22 cellular contexts compared by ENCODE assay signal in the genomic region with DNA sequence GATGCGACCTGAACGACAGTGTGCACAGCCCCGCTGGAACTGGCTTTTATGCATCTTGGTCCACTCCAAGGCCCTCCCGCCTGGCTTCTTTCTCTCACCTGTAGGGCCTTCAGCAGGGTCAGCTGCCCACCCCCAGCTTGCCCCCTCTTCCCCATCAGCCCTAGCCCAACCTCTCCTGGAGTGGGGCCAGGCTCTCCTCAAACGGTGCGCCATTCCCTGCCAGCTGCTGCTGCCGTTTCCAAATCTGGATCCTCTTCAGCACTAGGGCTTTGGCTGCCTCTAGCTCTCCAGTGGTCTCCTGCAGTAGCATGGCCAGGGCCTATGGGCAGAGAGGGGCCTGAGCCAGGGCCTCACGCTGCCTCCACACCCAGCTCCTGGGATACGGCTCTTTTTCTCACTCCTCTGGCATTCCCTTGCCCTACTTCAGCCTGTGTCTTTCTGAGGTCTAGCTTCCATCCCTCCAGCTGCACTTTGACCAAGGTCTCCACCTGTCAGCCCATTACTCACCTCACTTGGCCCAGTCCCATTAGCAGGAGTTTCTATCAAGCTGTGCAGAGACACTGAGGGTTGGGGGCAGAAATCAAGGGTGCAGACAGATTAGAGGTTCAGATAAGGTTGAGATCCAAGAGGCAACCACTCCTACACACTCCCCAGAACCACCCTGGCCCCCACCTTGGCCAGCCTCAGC. TPM values are rescaled to one million over a fixed set of nuclear protein-coding genes. Genes with fewer than 3 reads are reported as not detected.
DNase-seq lines count a peak whose midpoint lies in the region; ATAC-seq, FAIRE-seq and TF ChIP-seq lines count a peak whose summit lies in the region.
"Had no signal": no experiment of that assay in that cellular context is flagged by ENCODE, and none has a peak within 500 bp of the region (broad histone marks: within the 10 kb centered on the region; RNA-seq: fewer than 3 reads in every experiment).

No MANE protein-coding gene starts in this region.

- no peak for ATAC-seq in CD4-positive, alpha-beta T cell (ENCODE audit: poor library complexity)
- ATAC-seq in WTC11 = no peak
- no peak for ATAC-seq in naive B cell (ENCODE audit: low read depth in 2 of 2)

- H3K27ac Mint-ChIP-seq in activated CD4-positive, alpha-beta T cell treated with anti-CD3 and anti-CD28 coated beads, Interleukin-2, amount 10 ng/mL, durations not matched to agents 7 days and 5 days = peak overlapping the region; percentile 22
- peak overlapping the region; percentile 74 for H3K27ac Mint-ChIP-seq in CD4-positive, alpha-beta T cell
- H3K27ac Mint-ChIP-seq in WTC11 (peak overlapping the region; percentile 55; the same call in 1 of the 2 replicates), naive B cell (peak overlapping the region in 4 of 6 donors; percentile 21 to 99 (median 58))

- peaks cover 54% of the 10 kb centered on the region for H3K36me3 Mint-ChIP-seq in activated CD4-positive, alpha-beta T cell treated with anti-CD3 and anti-CD28 coated beads, Interleukin-2, amount 10 ng/mL, durations not matched to agents 7 days and 5 days (ENCODE audit: low read depth)
- H3K36me3 Mint-ChIP-seq in CD4-positive, alpha-beta T cell (ENCODE audit: low read depth) = peaks cover 80% of the 10 kb centered on the region
- peaks cover 15% of the 10 kb centered on the region for H3K36me3 Mint-ChIP-seq in WTC11
- H3K36me3 Mint-ChIP-seq in naive B cell = peaks cover 0 to 28% of the 10 kb centered on the region in 2 donors

- DNase-seq in activated CD4-positive, alpha-beta T cell treated with anti-CD3 and anti-CD28 coated beads, Interleukin-2, amount 10 ng/mL, durations not matched to agents 7 days and 5 days = no peak
- DNase-seq in activated CD4-positive, alpha-beta T cell treated with anti-CD3 and anti-CD28 coated beads for 48 hours = no peak
- no peak for DNase-seq in CD4-positive, alpha-beta T cell
- DNase-seq in WTC11 (ENCODE audit: low spot score) = no peak
- no peak for DNase-seq in naive B cell
- no peak for DNase-seq in NAMALWA (ENCODE audit: low spot score)
- DNase-seq in tibial artery = no peak
- DNase-seq in D721Med (ENCODE audit: insufficient read length, low spot score) = no peak
- DNase-seq: activated CD4-positive, alpha-beta T cell treated with anti-CD3 and anti-CD28 coated beads, Interleukin-2, amount 50 U/mL, for 1 hour; foreskin fibroblast; KBM-7; kidney; NCI-H2029; spleen had no signal

- TF ChIP-seq CTCF in CD4-positive, alpha-beta T cell (IDR thresholded peaks at IDR 0.05) = no peak
- TF ChIP-seq CTCF in WTC11 (IDR thresholded peaks at IDR 0.05) (no peak), tibial artery (IDR thresholded peaks at IDR 0.05) (no peak), D721Med (IDR thresholded peaks at IDR 0.05; ENCODE audit: insufficient read depth, missing control alignments) (no peak)

- intact Hi-C loops in CD4-positive, alpha-beta T cell (cut with DNase I, micrococcal nuclease) = no loop called here
- intact Hi-C loops in tibial artery (cut with DNase I; ENCODE audit: low total_unique reads) = no loop called here

- CTCF ChIA-PET in activated CD4-positive, alpha-beta T cell treated with anti-CD3 and anti-CD28 coated beads, Interleukin-2, amount 10 ng/mL, durations not matched to agents 7 days and 5 days (lab: Charles Lee) = interaction anchor here (0.6 to 10.3 kb wide), 7 partner anchors 9 to 138 kb away, joined by 3 to 90 read pairs (median 4); partner anchors contain the start of gene NAB2
- CTCF ChIA-PET in CD4-positive, alpha-beta T cell (lab: Charles Lee) = interaction anchor here (1.8 to 2.5 kb wide), 2 partner anchors 37 to 44 kb away, joined by 5 to 6 read pairs; no protein-coding TSS in a partner anchor
- CTCF ChIA-PET in WTC11 (lab: Charles Lee) = interaction anchor here (2.6 kb wide), 1 partner anchor 13 kb away, joined by 14 read pairs; no protein-coding TSS in a partner anchor

- POLR2A ChIA-PET in activated CD4-positive, alpha-beta T cell treated with anti-CD3 and anti-CD28 coated beads, Interleukin-2, amount 10 ng/mL, durations not matched to agents 7 days and 5 days (lab: Charles Lee) = interaction anchor here (1.2 kb wide), 1 partner anchor 14 kb away, joined by 5 read pairs; no protein-coding TSS in a partner anchor
- POLR2A ChIA-PET in CD4-positive, alpha-beta T cell (lab: Charles Lee) = interaction anchor here (1.3 to 10.4 kb wide), 2 partner anchors 13 to 27 kb away, joined by 3 to 344 read pairs; partner anchors contain the start of genes NAB2 and NEMP1
- POLR2A ChIA-PET in WTC11 (lab: Charles Lee) = no interaction called here

- no peaks in the 10 kb centered on the region for H3K27me3 Mint-ChIP-seq in activated CD4-positive, alpha-beta T cell treated with anti-CD3 and anti-CD28 coated beads, Interleukin-2, amount 10 ng/mL, durations not matched to agents 7 days and 5 days
- no peaks in the 10 kb centered on the region for H3K27me3 Mint-ChIP-seq in CD4-positive, alpha-beta T cell
- H3K27me3 Mint-ChIP-seq in WTC11 (ENCODE audit: low read depth) (no peaks in the 10 kb centered on the region), naive B cell (no peaks in the 10 kb centered on the region)

- H3K4me1 Mint-ChIP-seq in activated CD4-positive, alpha-beta T cell treated with anti-CD3 and anti-CD28 coated beads, Interleukin-2, amount 10 ng/mL, durations not matched to agents 7 days and 5 days = peaks cover 65% of the 10 kb centered on the region
- peaks cover 62% of the 10 kb centered on the region for H3K4me1 Mint-ChIP-seq in CD4-positive, alpha-beta T cell (ENCODE audit: low read depth)
- H3K4me1 Mint-ChIP-seq in WTC11 (peaks cover 21% of the 10 kb centered on the region), naive B cell (peaks cover 42 to 66% (median 48%) of the 10 kb centered on the region in 3 donors)

- H3K4me3 Mint-ChIP-seq in activated CD4-positive, alpha-beta T cell treated with anti-CD3 and anti-CD28 coated beads, Interleukin-2, amount 10 ng/mL, durations not matched to agents 7 days and 5 days = no peak overlapping the region
- no peak overlapping the region for H3K4me3 Mint-ChIP-seq in CD4-positive, alpha-beta T cell
- H3K4me3 Mint-ChIP-seq in WTC11 (no peak overlapping the region), naive B cell (peak overlapping the region in 1 of 8 donors; percentile 34)

- H3K36me3 ChIP-seq in tibial artery = peaks cover 52 to 72% (median 65%) of the 10 kb centered on the region in 3 donors
- H3K36me3 ChIP-seq: breast epithelium had no signal

- H3K9me3 Mint-ChIP-seq in activated CD4-positive, alpha-beta T cell treated with anti-CD3 and anti-CD28 coated beads, Interleukin-2, amount 10 ng/mL, durations not matched to agents 7 days and 5 days = no peaks in the 10 kb centered on the region
- no peaks in the 10 kb centered on the region for H3K9me3 Mint-ChIP-seq in CD4-positive, alpha-beta T cell
- H3K9me3 Mint-ChIP-seq in WTC11 (no peaks in the 10 kb centered on the region), naive B cell (no peaks in the 10 kb centered on the region)

- FAIRE-seq in D721Med (lab: Jason Lieb, UNC) = no peak
- FAIRE-seq: kidney, RCC 7860, TTC549 had no signal

- no peaks in the 10 kb centered on the region for H3K9me3 ChIP-seq in CD4-positive, alpha-beta T cell (ENCODE audit: control insufficient read depth, low read length)
- no peaks in the 10 kb centered on the region for H3K9me3 ChIP-seq in tibial artery
- H3K9me3 ChIP-seq: breast epithelium, spleen, thoracic aorta had no signal

- no peak overlapping the region for H3K4me3 ChIP-seq in tibial artery
- H3K4me3 ChIP-seq: breast epithelium, spleen, thoracic aorta had no signal

- no peaks in the 10 kb centered on the region for H3K27me3 ChIP-seq in CD4-positive, alpha-beta T cell (ENCODE audit: control insufficient read depth, insufficient read depth, low read length)
- no peaks in the 10 kb centered on the region for H3K27me3 ChIP-seq in tibial artery
- H3K27me3 ChIP-seq: breast epithelium, spleen had no signal

- H3K27ac ChIP-seq in CD4-positive, alpha-beta T cell (ENCODE audit: low read depth, low read length) = peak overlapping the region; percentile 37
- H3K27ac ChIP-seq in tibial artery = no peak overlapping the region
- H3K27ac ChIP-seq: C4-2B, spleen, thoracic aorta had no signal

- H3K4me1 ChIP-seq in tibial artery = peaks cover 0 to 29% (median 24%) of the 10 kb centered on the region in 4 donors
- H3K4me1 ChIP-seq: breast epithelium had no signal

RNA-seq across cellular contexts. Expression of gene STAT6, which starts 5.0 kb away (rescaled TPM):
- total RNA-seq in activated CD4-positive, alpha-beta T cell treated with anti-CD3 and anti-CD28 coated beads, Interleukin-2, amount 10 ng/mL, durations not matched to agents 7 days and 5 days = 100 to 1,000 TPM; 239 to 242 TPM
- total RNA-seq in CD4-positive, alpha-beta T cell = 100 to 1,000 TPM; 133 to 144 TPM
- total RNA-seq in WTC11 (2021) = 47.0 to 50.0 TPM (median 48.9 TPM) in 3 replicates
- polyA plus RNA-seq in naive B cell (ENCODE audit: low read depth in 6 of 6) = 100 to 1,000 TPM in 5 of 6 donors, 10 to 100 TPM in 1; 88.2 to 172 (median 159) TPM
- polyA plus RNA-seq: neural cell had no signal

RNA-seq across cellular contexts. Expression of gene NAB2, which starts 17.3 kb away (rescaled TPM):
- 1 to 10 TPM; 5.5 to 6.8 TPM for total RNA-seq in activated CD4-positive, alpha-beta T cell treated with anti-CD3 and anti-CD28 coated beads, Interleukin-2, amount 10 ng/mL, durations not matched to agents 7 days and 5 days
- total RNA-seq in CD4-positive, alpha-beta T cell = 1 to 10 TPM; 4.8 to 6.1 TPM
- 16.5 to 20.5 TPM (median 17.2 TPM) in 3 replicates for total RNA-seq in WTC11 (2021)
- polyA plus RNA-seq in naive B cell (ENCODE audit: low read depth in 6 of 6) = 1 to 10 TPM in 5 of 6 donors, under 1 TPM in 1; 0.54 to 2.6 (median 1.6) TPM

RNA-seq across cellular contexts. Expression of gene LRP1, which starts 22.1 kb away (rescaled TPM):
- total RNA-seq in activated CD4-positive, alpha-beta T cell treated with anti-CD3 and anti-CD28 coated beads, Interleukin-2, amount 10 ng/mL, durations not matched to agents 7 days and 5 days = under 1 TPM; 0.94 TPM
- total RNA-seq in CD4-positive, alpha-beta T cell = 1 to 10 TPM; 6.6 to 8.5 TPM
- 107 to 120 TPM (median 112 TPM) in 3 replicates for total RNA-seq in WTC11 (2021)
- under 1 TPM in 3 of 6 donors, not detected in 3; 0.04 to 0.55 (median 0.09) TPM for polyA plus RNA-seq in naive B cell (ENCODE audit: low read depth in 6 of 6)

RNA-seq across cellular contexts. Expression of gene NEMP1, which starts 27.6 kb away (rescaled TPM):
- 10 to 100 TPM; 50.2 to 54.3 TPM for total RNA-seq in activated CD4-positive, alpha-beta T cell treated with anti-CD3 and anti-CD28 coated beads, Interleukin-2, amount 10 ng/mL, durations not matched to agents 7 days and 5 days
- 1 to 10 TPM; 7.2 to 9.9 TPM for total RNA-seq in CD4-positive, alpha-beta T cell
- 38.3 to 41.9 TPM (median 39.6 TPM) in 3 replicates for total RNA-seq in WTC11 (2021)
- 1 to 10 TPM; 3.9 to 7.1 (median 5.9) TPM for polyA plus RNA-seq in naive B cell (ENCODE audit: low read depth in 6 of 6)

RNA-seq across cellular contexts. Expression of gene LRP1-AS, which starts 41.3 kb away (rescaled TPM):
- total RNA-seq in activated CD4-positive, alpha-beta T cell treated with anti-CD3 and anti-CD28 coated beads, Interleukin-2, amount 10 ng/mL, durations not matched to agents 7 days and 5 days = not detected
- total RNA-seq in CD4-positive, alpha-beta T cell = not detected
- not detected in 3 replicates for total RNA-seq in WTC11 (2021)
- polyA plus RNA-seq in naive B cell (ENCODE audit: low read depth in 6 of 6) = not detected
- total RNA-seq: breast epithelium, kidney, pulmonary artery endothelial cell, spleen, thoracic aorta had no signal
- polyA plus RNA-seq: adipose tissue, neural cell, spleen had no signal

Comparison
In these comparisons a context has a peak if more than half of its experiments do, and no peak if none do; other contexts are left out.
1. H3K27ac Mint-ChIP-seq: peak in every context shown above with its lines; median percentile 74 in CD4-positive, alpha-beta T cell; 58 in naive B cell; 55 in WTC11; 22 in activated CD4-positive, alpha-beta T cell treated with anti-CD3 and anti-CD28 coated beads, Interleukin-2, amount 10 ng/mL, durations not matched to agents 7 days and 5 days.
2. RNA of gene LRP1, which starts 22.1 kb away (total RNA-seq): 107 to 120 TPM in WTC11; 6.6 to 8.5 TPM in CD4-positive, alpha-beta T cell and 0.94 TPM in activated CD4-positive, alpha-beta T cell treated with anti-CD3 and anti-CD28 coated beads, Interleukin-2, amount 10 ng/mL, durations not matched to agents 7 days and 5 days; every median in the first group is over 10 times any median in the second.